9 cellular contexts compared by ENCODE assay signal in genomic region chr19:5338661-5339469, GRCh38. TPM values are rescaled to one million over a fixed set of nuclear protein-coding genes. Genes with fewer than 3 reads are reported as not detected.
A peak's percentile ranks its signal among the peaks of the same experiment; 100 is the strongest.
DNase-seq lines count a peak whose midpoint lies in the region; TF ChIP-seq lines count a peak whose summit lies in the region.
"Had no signal": no experiment of that assay in that cellular context is flagged by ENCODE, and none has a peak within 500 bp of the region (broad histone marks: within the 10 kb centered on the region; RNA-seq: fewer than 3 reads in every experiment).

No MANE protein-coding gene starts in this region.

- no peaks in the 10 kb centered on the region for H3K36me3 Mint-ChIP-seq in dendritic cell treated with granulocyte-macrophage colony-stimulating factor and Interleukin-4, amounts not matched to agents 40 ng/mL and 50 ng/mL, for 4 days (ENCODE audit: low read depth)

- H3K4me1 ChIP-seq in colonic mucosa = no peaks in the 10 kb centered on the region

- no peaks in the 10 kb centered on the region for H3K36me3 ChIP-seq in colonic mucosa

- H3K9ac ChIP-seq in colonic mucosa (ENCODE audit: low read depth in 2 of 2, low read length in 2 of 2) = no peak overlapping the region

- no peak for TF ChIP-seq CTCF in GM12864 (IDR thresholded peaks at IDR 0.05; ENCODE audit: low read depth, low read length, missing control alignments)
- TF ChIP-seq CTCF in colonic mucosa (IDR thresholded peaks at IDR 0.05) = no peak

- peaks cover 81% of the 10 kb centered on the region for H3K27me3 Mint-ChIP-seq in dendritic cell treated with granulocyte-macrophage colony-stimulating factor and Interleukin-4, amounts not matched to agents 40 ng/mL and 50 ng/mL, for 4 days

- peak overlapping the region; percentile 21 for H3K4me3 Mint-ChIP-seq in dendritic cell treated with granulocyte-macrophage colony-stimulating factor and Interleukin-4, amounts not matched to agents 40 ng/mL and 50 ng/mL, for 4 days
- H3K4me3 Mint-ChIP-seq: activated CD8-positive, alpha-beta memory T cell treated with anti-CD3 and anti-CD28 coated beads, Interleukin-2, amount 10 ng/mL, durations not matched to agents 7 days and 5 days had no signal

- H3K27ac Mint-ChIP-seq in dendritic cell treated with granulocyte-macrophage colony-stimulating factor and Interleukin-4, amounts not matched to agents 40 ng/mL and 50 ng/mL, for 4 days = no peak overlapping the region
- H3K27ac Mint-ChIP-seq: activated CD8-positive, alpha-beta memory T cell treated with anti-CD3 and anti-CD28 coated beads, Interleukin-2, amount 10 ng/mL, durations not matched to agents 7 days and 5 days had no signal

- DNase-seq in GM12864 (ENCODE audit: low read depth) = no peak
- peak; percentile 85 for DNase-seq in NCI-H2171 (lab: John Stamatoyannopoulos, UW)
- DNase-seq in nucleus accumbens (lab: John Stamatoyannopoulos, UW) = peak in 31 of 56 donors; percentile 2 to 61 (median 19)
- DNase-seq in NOMO-1 treated with DMSO at 0.1 percent for 48 hours (lab: John Stamatoyannopoulos, UW; ENCODE audit: unreplicated experiment) = no peak
- no peak for DNase-seq in colonic mucosa
- DNase-seq in SW480 (ENCODE audit: low spot score) = no peak
- no peak for DNase-seq in mucosa of gallbladder (ENCODE audit: low spot score)
- DNase-seq: activated CD8-positive, alpha-beta memory T cell treated with anti-CD3 and anti-CD28 coated beads, Interleukin-2, amount 10 ng/mL, durations not matched to agents 7 days and 5 days had no signal

- H3K9me3 ChIP-seq in colonic mucosa = no peaks in the 10 kb centered on the region

- peaks cover 27% of the 10 kb centered on the region for H3K27me3 ChIP-seq in colonic mucosa

- peak overlapping the region; percentile 7; the same call in 1 of the 2 replicates for H3K4me3 ChIP-seq in GM12864 (ENCODE audit: low read depth, low read length)
- no peak overlapping the region for H3K4me3 ChIP-seq in colonic mucosa

- peaks cover 13% of the 10 kb centered on the region for H3K4me1 Mint-ChIP-seq in dendritic cell treated with granulocyte-macrophage colony-stimulating factor and Interleukin-4, amounts not matched to agents 40 ng/mL and 50 ng/mL, for 4 days (ENCODE audit: low read depth)

- H3K9me3 Mint-ChIP-seq in dendritic cell treated with granulocyte-macrophage colony-stimulating factor and Interleukin-4, amounts not matched to agents 40 ng/mL and 50 ng/mL, for 4 days = no peaks in the 10 kb centered on the region

- intact Hi-C loops in dendritic cell treated with granulocyte-macrophage colony-stimulating factor and Interleukin-4, amounts not matched to agents 40 ng/mL and 50 ng/mL, for 4 days (cut with micrococcal nuclease) = no loop called here
- intact Hi-C loops in colonic mucosa (cut with DNase I) = no loop called here

- no peak overlapping the region for H3K27ac ChIP-seq in colonic mucosa

RNA-seq across cellular contexts. Expression of gene PTPRS, which starts 1.7 kb away (rescaled TPM):
- total RNA-seq in colonic mucosa = 10 to 100 TPM in 1 of 2 donors, 1 to 10 TPM in 1; 7.9 to 15.6 TPM
- 184 TPM for total RNA-seq in mucosa of gallbladder

Comparison
In these comparisons a context has a peak if more than half of its experiments do, and no peak if none do; other contexts are left out.
1. DNase-seq: peak in NCI-H2171 (single experiment) and nucleus accumbens (31 of 56); none in GM12864 (single experiment), NOMO-1 treated with DMSO at 0.1 percent for 48 hours (single experiment), colonic mucosa (single experiment), SW480 (single experiment) and mucosa of gallbladder (single experiment).
2. RNA of gene PTPRS, which starts 1.7 kb away (total RNA-seq): 184 TPM in mucosa of gallbladder (single experiment); 7.9 to 15.6 TPM in colonic mucosa; every median in the first group is over 10 times any median in the second.